In genomic region chr3:121834734-121835709, GRCh38 we compare ENCODE assay signal across 8 cellular contexts. TPM values are rescaled to one million over a fixed set of nuclear protein-coding genes. Genes with fewer than 3 reads are reported as not detected.
DNase-seq lines count a peak whose midpoint lies in the region; TF ChIP-seq lines count a peak whose summit lies in the region.

Gene EAF2, plus strand, starts transcription at chr3:121835209. Its CDS starts 77 bp downstream, at chr3:121835286.
A gene with protein sequence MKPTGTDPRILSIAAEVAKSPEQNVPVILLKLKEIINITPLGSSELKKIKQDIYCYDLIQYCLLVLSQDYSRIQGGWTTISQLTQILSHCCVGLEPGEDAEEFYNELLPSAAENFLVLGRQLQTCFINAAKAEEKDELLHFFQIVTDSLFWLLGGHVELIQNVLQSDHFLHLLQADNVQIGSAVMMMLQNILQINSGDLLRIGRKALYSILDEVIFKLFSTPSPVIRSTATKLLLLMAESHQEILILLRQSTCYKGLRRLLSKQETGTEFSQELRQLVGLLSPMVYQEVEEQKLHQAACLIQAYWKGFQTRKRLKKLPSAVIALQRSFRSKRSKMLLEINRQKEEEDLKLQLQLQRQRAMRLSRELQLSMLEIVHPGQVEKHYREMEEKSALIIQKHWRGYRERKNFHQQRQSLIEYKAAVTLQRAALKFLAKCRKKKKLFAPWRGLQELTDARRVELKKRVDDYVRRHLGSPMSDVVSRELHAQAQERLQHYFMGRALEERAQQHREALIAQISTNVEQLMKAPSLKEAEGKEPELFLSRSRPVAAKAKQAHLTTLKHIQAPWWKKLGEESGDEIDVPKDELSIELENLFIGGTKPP (minus strand): TSS chr3:121835060. CDS start chr3:121828960, 6,100 bp downstream.

- peak within 1 kb of the TSS; percentile 73 for H2AFZ ChIP-seq in MM.1S (ENCODE audit: low read length)

- H3K4me1 Mint-ChIP-seq in neural crest cell: peaks cover 41% of the 10 kb centered on the region

- H3K9me2 ChIP-seq in MM.1S (replicated peaks; ENCODE audit: insufficient read depth, low read length): no peaks in the 10 kb centered on the region

- H3K36me3 Mint-ChIP-seq in neural crest cell (ENCODE audit: low read depth): peaks cover 8% of the 10 kb centered on the region

- H3K27ac ChIP-seq in MM.1S (ENCODE audit: low read length) (peak within 1 kb of the TSS; percentile 72), stomach smooth muscle (ENCODE audit: low read length) (peak within 1 kb of the TSS; percentile 58)

- H3K4me1 ChIP-seq in HAP-1: peaks cover 11% of the 10 kb centered on the region
- H3K4me1 ChIP-seq in MM.1S (ENCODE audit: low read length): peaks cover 20% of the 10 kb centered on the region
- peaks cover 10% of the 10 kb centered on the region for H3K4me1 ChIP-seq in stomach smooth muscle (ENCODE audit: control insufficient read depth, insufficient read depth, low read length)

- peak within 1 kb of the TSS; percentile 68 for H3K4me3 ChIP-seq in HAP-1
- H3K4me3 ChIP-seq in MM.1S (ENCODE audit: low read length): peak within 1 kb of the TSS; percentile 89
- H3K4me3 ChIP-seq in foreskin fibroblast (ENCODE audit: low read depth in 1 of 2, low read length in 2 of 2): peak within 1 kb of the TSS; percentile 56 to 75
- H3K4me3 ChIP-seq in stomach smooth muscle (ENCODE audit: low read length in 2 of 2): peak within 1 kb of the TSS; percentile 84 to 88

- in situ Hi-C loops in G401 (cut with HindIII; ENCODE audit: low sequenced_read_pairs): no loop called here
- in situ Hi-C loops in HAP-1 (cut with MboI; ENCODE audit: low sequenced_read_pairs): no loop called here

- H3K9me3 Mint-ChIP-seq in neural crest cell: no peaks in the 10 kb centered on the region

- H3K27me3 ChIP-seq in HAP-1 (ENCODE audit: low read depth) (no peaks in the 10 kb centered on the region), MM.1S (replicated peaks; ENCODE audit: insufficient read depth, low read length) (no peaks in the 10 kb centered on the region), stomach smooth muscle (ENCODE audit: control insufficient read depth in 1 of 2, insufficient read depth in 2 of 2, low read length in 2 of 2) (no peaks in the 10 kb centered on the region)

- TF ChIP-seq CTCF in MM.1S (IDR thresholded peaks at IDR 0.05; ENCODE audit: low read length): no peak
- no peak for TF ChIP-seq CTCF in foreskin fibroblast (IDR thresholded peaks at IDR 0.05; ENCODE audit: low read depth, low read length)
- no peak for TF ChIP-seq CTCF in neural crest cell (conservative IDR thresholded peaks at IDR 0.05)

- no peaks in the 10 kb centered on the region for H3K9me3 ChIP-seq in HAP-1
- H3K9me3 ChIP-seq in MM.1S (replicated peaks; ENCODE audit: insufficient read depth, low read length): no peaks in the 10 kb centered on the region
- no peaks in the 10 kb centered on the region for H3K9me3 ChIP-seq in stomach smooth muscle (ENCODE audit: control insufficient read depth in 2 of 2, low read length in 2 of 2)

- peak within 1 kb of the TSS; percentile 83 for H3K4me2 ChIP-seq in MM.1S (ENCODE audit: low read depth, low read length)

- H3K4me3 Mint-ChIP-seq in neural crest cell: peak within 1 kb of the TSS; percentile 93

- no peaks in the 10 kb centered on the region for H4K20me1 ChIP-seq in MM.1S (ENCODE audit: insufficient read depth, low read length)

- peaks cover 3% of the 10 kb centered on the region; the same call in 1 of the 2 replicates for H3F3A ChIP-seq in MM.1S (ENCODE audit: insufficient read depth, low read length)

- DNase-seq in G401 (ENCODE audit: low spot score) (peak; percentile 98), HAP-1 (ENCODE audit: low spot score in 2 of 2) (peak; percentile 85 to 96), MM.1S (peak; percentile 97), SIG-M5 (lab: John Stamatoyannopoulos, UW) (peak; percentile 77), activated gamma-delta T cell (lab: John Stamatoyannopoulos, UW) (peak; percentile 84), foreskin fibroblast (peak; percentile 94 to 99), neural crest cell (ENCODE audit: low read depth, low spot score) (peak; percentile 90)

- peaks cover 96% of the 10 kb centered on the region for H3K79me2 ChIP-seq in MM.1S (ENCODE audit: low read length)

- peak within 1 kb of the TSS; percentile 96 for H3K27ac Mint-ChIP-seq in neural crest cell (ENCODE audit: unreplicated experiment)

- H3K9ac ChIP-seq in MM.1S (ENCODE audit: low read length) (peak within 1 kb of the TSS; percentile 90), stomach smooth muscle (ENCODE audit: low read length in 2 of 2) (peak within 1 kb of the TSS; percentile 86 to 95)

- peaks cover 28% of the 10 kb centered on the region for H3K36me3 ChIP-seq in HAP-1 (replicated peaks)
- peaks cover 4% of the 10 kb centered on the region; the same call in 1 of the 2 replicates for H3K36me3 ChIP-seq in MM.1S (replicated peaks; ENCODE audit: insufficient read depth, low read length)
- no peaks in the 10 kb centered on the region for H3K36me3 ChIP-seq in stomach smooth muscle (ENCODE audit: control insufficient read depth in 2 of 2, insufficient read depth in 2 of 2, low read length in 2 of 2)

- H3K27me3 Mint-ChIP-seq in neural crest cell (ENCODE audit: low read depth): peaks cover 21% of the 10 kb centered on the region

RNA-seq across cellular contexts. Expression of gene EAF2, which starts in this region (rescaled TPM):
- 0.54 and 3.6 TPM in 2 replicates for total RNA-seq in G401 (2014; rRNA removed; shearing (Covaris generic))
- total RNA-seq in neural crest cell: 4.0 and 4.2 TPM in 2 replicates

RNA-seq across cellular contexts. Expression of the second gene that starts in this region (rescaled TPM):
- total RNA-seq in G401 (2014; rRNA removed; shearing (Covaris generic)): 7.4 and 14.3 TPM in 2 replicates
- 45.1 and 47.2 TPM in 2 replicates for total RNA-seq in neural crest cell

Comparison
In these comparisons a context has a peak if more than half of its experiments do, and no peak if none do; other contexts are left out.
1. Peak in every context shown above with its lines: DNase-seq, H3K4me3 ChIP-seq and H3K27ac ChIP-seq.